ENCODE assay signal across 8 cellular contexts in the genomic region with DNA sequence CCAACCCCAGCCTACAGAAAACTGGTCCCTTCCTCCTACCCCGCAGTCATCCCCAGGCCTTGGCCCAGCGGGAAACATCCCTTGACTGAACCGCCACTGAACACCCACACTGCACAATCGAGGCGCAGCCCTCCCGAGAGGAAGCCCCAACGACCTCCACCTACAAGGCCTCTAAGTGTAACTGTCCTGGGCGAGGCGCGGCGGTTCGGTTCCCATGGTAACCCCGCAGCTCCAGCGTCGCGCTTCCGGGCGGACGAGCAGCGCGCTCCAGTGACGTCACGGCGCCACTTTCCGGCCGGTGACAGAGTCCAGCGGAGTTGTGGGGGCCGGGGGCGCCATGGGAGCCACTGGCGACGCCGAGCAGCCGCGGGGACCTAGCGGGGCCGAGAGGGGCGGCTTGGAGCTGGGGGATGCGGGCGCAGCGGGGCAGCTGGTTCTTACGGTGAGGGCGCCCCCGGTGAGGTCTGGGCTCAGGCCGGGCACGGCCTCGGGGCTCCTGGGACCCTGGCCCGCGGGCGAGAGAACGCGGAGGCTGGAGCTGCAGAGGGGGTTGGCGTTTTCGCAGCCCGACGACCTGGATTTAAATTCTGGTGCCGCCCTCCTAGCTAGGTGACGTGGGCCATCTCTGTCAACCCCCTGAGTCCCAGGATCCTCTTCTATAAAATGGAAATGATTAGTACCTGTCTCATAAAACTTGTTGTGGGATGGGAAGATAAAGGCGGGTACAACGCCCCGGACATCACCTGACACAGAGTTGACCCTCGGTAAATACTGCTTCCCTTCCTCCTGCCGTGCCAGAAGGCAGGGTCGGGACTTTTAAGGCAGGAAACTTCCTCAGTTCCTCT. TPM values are rescaled to one million over a fixed set of nuclear protein-coding genes. Genes with fewer than 3 reads are reported as not detected.
A peak's percentile ranks its signal among the peaks of the same experiment; 100 is the strongest.
DNase-seq lines count a peak whose midpoint lies in the region; FAIRE-seq and TF ChIP-seq lines count a peak whose summit lies in the region.

A gene with protein sequence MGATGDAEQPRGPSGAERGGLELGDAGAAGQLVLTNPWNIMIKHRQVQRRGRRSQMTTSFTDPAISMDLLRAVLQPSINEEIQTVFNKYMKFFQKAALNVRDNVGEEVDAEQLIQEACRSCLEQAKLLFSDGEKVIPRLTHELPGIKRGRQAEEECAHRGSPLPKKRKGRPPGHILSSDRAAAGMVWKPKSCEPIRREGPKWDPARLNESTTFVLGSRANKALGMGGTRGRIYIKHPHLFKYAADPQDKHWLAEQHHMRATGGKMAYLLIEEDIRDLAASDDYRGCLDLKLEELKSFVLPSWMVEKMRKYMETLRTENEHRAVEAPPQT (plus strand): TSS at position 287 of the 845 bp plus-strand sequence. CDS start 51 bp downstream, at position 338.
Gene WFDC3, minus strand, starts transcription at position 216 of the 845 bp plus-strand sequence. CDS start 1,908 bp downstream, outside the sequence.

- no peak for TF ChIP-seq CTCF in MM.1S (IDR thresholded peaks at IDR 0.05; ENCODE audit: low read length)

- peaks cover 5% of the 10 kb centered on the region; the same call in 1 of the 2 replicates for H3K4me1 ChIP-seq in MM.1S (ENCODE audit: low read length)
- H3K4me1 ChIP-seq in SJCRH30, result peaks cover 4% of the 10 kb centered on the region; the same call in 1 of the 2 replicates
- H3K4me1 ChIP-seq in neuron (ENCODE audit: insufficient read depth, low read length), result peaks cover 9% of the 10 kb centered on the region
- H3K4me1 ChIP-seq in stomach smooth muscle (ENCODE audit: control insufficient read depth, insufficient read depth, low read length), result peaks cover 13% of the 10 kb centered on the region

- no peaks in the 10 kb centered on the region for H3K36me3 ChIP-seq in MM.1S (replicated peaks; ENCODE audit: insufficient read depth, low read length)
- peaks cover 19% of the 10 kb centered on the region for H3K36me3 ChIP-seq in SJCRH30
- H3K36me3 ChIP-seq in neuron (ENCODE audit: insufficient read depth, low read length), result peaks cover 29% of the 10 kb centered on the region
- H3K36me3 ChIP-seq in stomach smooth muscle (ENCODE audit: control insufficient read depth in 2 of 2, insufficient read depth in 2 of 2, low read length in 2 of 2), result peaks cover 15 to 25% of the 10 kb centered on the region in 2 donors

- FAIRE-seq in frontal cortex (lab: Jason Lieb, UNC), result no peak

- DNase-seq in EL, result peak; percentile 91
- DNase-seq in H4 (ENCODE audit: low spot score), result peak; percentile 90
- DNase-seq in MM.1S, result peak; percentile 94
- DNase-seq in SJCRH30, result peak; percentile 96 to 98
- DNase-seq in activated naive CD4-positive, alpha-beta T cell (lab: John Stamatoyannopoulos, UW), result peak; percentile 60 to 78 (median 66)
- peak; percentile 86 to 90 for DNase-seq in frontal cortex (ENCODE audit: low spot score in 2 of 2)

- peak within 1 kb of the TSS; percentile 67 for H3K4me2 ChIP-seq in MM.1S (ENCODE audit: low read depth, low read length)

- H3K9ac ChIP-seq in MM.1S (ENCODE audit: low read length) (peak within 1 kb of the TSS; percentile 97), stomach smooth muscle (ENCODE audit: low read length in 2 of 2) (peak within 1 kb of the TSS; percentile 93 to 96)

- peaks cover 13% of the 10 kb centered on the region for H3K79me2 ChIP-seq in MM.1S (ENCODE audit: low read length)

- H3K27ac ChIP-seq in MM.1S (ENCODE audit: low read length) (peak within 1 kb of the TSS; percentile 55; the same call in 1 of the 2 replicates), SJCRH30 (peak within 1 kb of the TSS; percentile 33; the same call in 1 of the 2 replicates), stomach smooth muscle (ENCODE audit: low read length) (peak within 1 kb of the TSS; percentile 91)

- H3K27me3 ChIP-seq in MM.1S (replicated peaks; ENCODE audit: insufficient read depth, low read length), result no peaks in the 10 kb centered on the region
- H3K27me3 ChIP-seq in SJCRH30, result peaks cover 9% of the 10 kb centered on the region; the same call in 1 of the 2 replicates
- H3K27me3 ChIP-seq in neuron (ENCODE audit: insufficient read depth, low read length), result no peaks in the 10 kb centered on the region
- no peaks in the 10 kb centered on the region for H3K27me3 ChIP-seq in stomach smooth muscle (ENCODE audit: control insufficient read depth in 1 of 2, insufficient read depth in 2 of 2, low read length in 2 of 2)

- H3K9me3 ChIP-seq in MM.1S (replicated peaks; ENCODE audit: insufficient read depth, low read length) (no peaks in the 10 kb centered on the region), SJCRH30 (replicated peaks) (no peaks in the 10 kb centered on the region), neuron (ENCODE audit: low read length) (no peaks in the 10 kb centered on the region), stomach smooth muscle (ENCODE audit: control insufficient read depth in 2 of 2, low read length in 2 of 2) (no peaks in the 10 kb centered on the region)

- no peaks in the 10 kb centered on the region for H4K20me1 ChIP-seq in MM.1S (ENCODE audit: insufficient read depth, low read length)

- H3K4me3 ChIP-seq in MM.1S (ENCODE audit: low read length) (peak within 1 kb of the TSS; percentile 93), SJCRH30 (peak within 1 kb of the TSS; percentile 93), neuron (ENCODE audit: low read length) (peak within 1 kb of the TSS; percentile 97), stomach smooth muscle (ENCODE audit: low read length in 2 of 2) (peak within 1 kb of the TSS; percentile 86 to 90)

- H2AFZ ChIP-seq in MM.1S (ENCODE audit: low read length) (peak within 1 kb of the TSS; percentile 99), neuron (ENCODE audit: low read depth, low read length) (peak within 1 kb of the TSS; percentile 75)

- no peaks in the 10 kb centered on the region for H3F3A ChIP-seq in MM.1S (ENCODE audit: insufficient read depth, low read length)

- H3K9me2 ChIP-seq in MM.1S (replicated peaks; ENCODE audit: insufficient read depth, low read length), result no peaks in the 10 kb centered on the region

RNA-seq across cellular contexts. Expression of the first gene that starts in this region (rescaled TPM):
- total RNA-seq in H4 (2014; rRNA removed; shearing (Covaris generic)), result 22.4 and 22.6 TPM in 2 replicates
- 54.8 and 59.1 TPM in 2 replicates for total RNA-seq in SJCRH30 (2014; rRNA removed; shearing (Covaris generic))
- 13.0 TPM for total RNA-seq in frontal cortex

RNA-seq across cellular contexts. Expression of gene WFDC3, which starts in this region (rescaled TPM):
- 0.52 and 9.8 TPM in 2 replicates for total RNA-seq in H4 (2014; rRNA removed; shearing (Covaris generic))
- 0.12 and 0.73 TPM in 2 replicates for total RNA-seq in SJCRH30 (2014; rRNA removed; shearing (Covaris generic))
- not detected for total RNA-seq in frontal cortex

Comparison
In these comparisons a context has a peak if more than half of its experiments do, and no peak if none do; other contexts are left out.
1. Peak in every context shown above with its lines: DNase-seq, H3K4me3 ChIP-seq and H3K27ac ChIP-seq.
2. H3K27ac ChIP-seq: peak in every context shown above with its lines; median percentile 91 in stomach smooth muscle; 55 in MM.1S; 33 in SJCRH30.